ENCODE assay signal across 1 cellular context in the genomic region with DNA sequence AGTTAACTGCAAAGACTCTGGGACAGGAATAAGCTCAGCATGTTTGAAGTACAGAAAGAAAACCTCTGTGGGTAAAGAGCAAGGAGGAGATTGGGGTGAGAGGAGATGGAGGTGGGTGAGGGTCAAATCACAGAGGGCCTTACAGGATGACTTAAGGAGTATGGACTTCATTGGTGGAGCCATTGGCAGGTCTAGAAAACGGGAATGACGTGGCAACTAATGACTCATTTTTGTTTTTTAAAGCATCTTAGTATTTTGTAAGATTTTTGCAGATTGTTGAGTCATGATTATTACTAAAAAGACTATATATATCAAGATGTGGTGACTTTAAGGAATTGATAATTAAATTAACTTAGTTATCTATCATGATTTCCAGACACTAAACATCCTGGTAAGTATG.
TF ChIP-seq lines count a peak whose summit lies in the region.

No MANE protein-coding gene starts in this region.

TF ChIP-seq in endothelial cell of umbilical vein, 7 proteins besides CTCF, POLR2A, EP300 and RAD21 (continued from another document):
- TF ChIP-seq GATA2 (IDR thresholded peaks at IDR 0.05; ENCODE audit: insufficient read depth, insufficient read length, low read depth, low read length) = no peak
TF ChIP-seq in endothelial cell of umbilical vein: peak in this region for 1.
